In the genomic region with DNA sequence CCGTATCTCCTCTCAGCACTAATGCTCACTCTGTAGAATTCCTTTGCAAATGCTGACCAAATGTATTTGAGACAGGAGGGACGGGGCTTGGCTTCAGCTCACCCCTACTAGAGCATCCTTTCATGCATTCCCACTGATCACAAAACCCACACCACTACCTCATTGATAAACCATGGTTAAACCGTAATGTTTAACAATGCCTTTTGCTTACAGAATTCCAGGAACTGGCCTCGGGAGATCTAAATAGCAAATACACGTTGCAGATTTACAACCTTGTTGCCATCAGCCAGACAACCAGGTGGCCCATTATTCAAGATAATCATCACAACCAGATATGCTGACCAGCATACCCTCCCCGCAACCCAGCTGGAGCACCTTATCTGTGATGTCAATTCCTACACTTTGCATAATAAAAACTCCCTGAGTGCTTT, we compare ENCODE assay signal across 25 cellular contexts.
DNase-seq lines count a peak whose midpoint lies in the region; ATAC-seq and TF ChIP-seq lines count a peak whose summit lies in the region.
"Had no signal": no experiment of that assay in that cellular context is flagged by ENCODE, and none has a peak within 500 bp of the region (broad histone marks: within the 10 kb centered on the region; RNA-seq: fewer than 3 reads in every experiment).

No MANE protein-coding gene starts in this region.

- H3K9me3 ChIP-seq in HUES48 (ENCODE audit: control insufficient read depth, insufficient read depth, low read length) (peaks cover 3% of the 10 kb centered on the region), uterus (no peaks in the 10 kb centered on the region)
- H3K9me3 ChIP-seq: adrenal gland, upper lobe of right lung had no signal

- no peaks in the 10 kb centered on the region for H3K27me3 ChIP-seq in HUES48 (ENCODE audit: control insufficient read depth, insufficient read depth, low read length)
- H3K27me3 ChIP-seq in uterus: no peaks in the 10 kb centered on the region
- H3K27me3 ChIP-seq: adrenal gland, upper lobe of right lung had no signal

- H3K27ac ChIP-seq in HUES48 (ENCODE audit: low read depth, low read length) (peak overlapping the region; percentile 98), uterus (no peak overlapping the region)
- H3K27ac ChIP-seq: adrenal gland, PC-9, upper lobe of right lung had no signal

- H3K9ac ChIP-seq in HUES48 (ENCODE audit: low read depth, low read length): no peak overlapping the region; the same call in 1 of the 2 replicates

- no peak overlapping the region for H3K4me3 ChIP-seq in HUES48 (ENCODE audit: low read depth, low read length)
- no peak overlapping the region for H3K4me3 ChIP-seq in uterus
- H3K4me3 ChIP-seq: adrenal gland, GM12878, PC-9, upper lobe of right lung had no signal

- CTCF ChIA-PET in GM10248 (lab: Yijun Ruan, JAX) (interaction anchor here (0.8 to 1.4 kb wide), 3 partner anchors 9 to 120 kb away, joined by 3 to 4 read pairs (median 3); no protein-coding TSS in a partner anchor), Calu3 (lab: Charles Lee) (no interaction called here)

- H3K4me3 Mint-ChIP-seq in Calu3 (ENCODE audit: low read depth, unreplicated experiment): no peak overlapping the region
- H3K4me3 Mint-ChIP-seq: B cell had no signal

- no peaks in the 10 kb centered on the region for H3K36me3 ChIP-seq in HUES48 (ENCODE audit: control insufficient read depth, insufficient read depth, low read length)
- no peaks in the 10 kb centered on the region for H3K36me3 ChIP-seq in uterus
- H3K36me3 ChIP-seq: adrenal gland, upper lobe of right lung had no signal

- TF ChIP-seq CTCF in GM10248 (IDR thresholded peaks at IDR 0.05; ENCODE audit: control extremely low read depth, extremely low read depth, low read depth, missing control alignments): no peak
- TF ChIP-seq CTCF in Calu3 (IDR thresholded peaks at IDR 0.05; ENCODE audit: unreplicated experiment): no peak
- TF ChIP-seq CTCF in uterus (IDR thresholded peaks at IDR 0.05): no peak

- no peaks in the 10 kb centered on the region for H3K9me3 Mint-ChIP-seq in Calu3 (ENCODE audit: low read depth, unreplicated experiment)

- H3K27ac Mint-ChIP-seq in Calu3 (ENCODE audit: unreplicated experiment): no peak overlapping the region
- H3K27ac Mint-ChIP-seq: B cell had no signal

- POLR2A ChIA-PET in GM10248 (lab: Yijun Ruan, JAX): no interaction called here

- no peak for ATAC-seq in SK-N-SH treated with all-trans-retinoic acid at 6 μM for 48 hours
- ATAC-seq: GM12878, upper lobe of right lung had no signal

- peak; percentile 7 for DNase-seq in A172 (ENCODE audit: low spot score)
- DNase-seq in iPS-NIHi7 (ENCODE audit: extremely low spot score): peak; percentile 60
- no peak for DNase-seq in GM10248 (ENCODE audit: extremely low spot score)
- no peak for DNase-seq in Calu3
- no peak for DNase-seq in uterus
- DNase-seq in anterior cingulate cortex (lab: John Stamatoyannopoulos, UW): no peak
- DNase-seq: activated CD4-positive, alpha-beta T cell treated with anti-CD3 and anti-CD28 coated beads for 48 hours; activated naive CD4-positive, alpha-beta T cell; activated T-cell treated with anti-CD3 and anti-CD28 coated beads, Interleukin-2, amount 50 U/mL, for 48 hours; adrenal gland; DMS79 treated with DMSO at 0.1 percent for 48 hours; effector CD8-positive, alpha-beta T cell; erythroblast; GOT3; hippocampal formation; Karpas-422; NCI-H345; nucleus accumbens; PC-9; Right ventricle myocardium superior; upper lobe of right lung had no signal

- H3K27me3 Mint-ChIP-seq in Calu3 (ENCODE audit: unreplicated experiment): no peaks in the 10 kb centered on the region
- H3K27me3 Mint-ChIP-seq: B cell had no signal

- H3K4me1 ChIP-seq in HUES48 (ENCODE audit: control insufficient read depth, insufficient read depth, low read length): peaks cover 40% of the 10 kb centered on the region
- H3K4me1 ChIP-seq in uterus: no peaks in the 10 kb centered on the region
- H3K4me1 ChIP-seq: adrenal gland, upper lobe of right lung had no signal

- H3K36me3 Mint-ChIP-seq in Calu3 (ENCODE audit: insufficient read depth, unreplicated experiment): no peaks in the 10 kb centered on the region

- no peak for TF ChIP-seq POLR2A in uterus (IDR thresholded peaks at IDR 0.05)

- no TSS peak for BruUV-seq in Calu3 (replicated peaks; lab: Mats Ljungman, UMichigan)

- no peaks in the 10 kb centered on the region for H3K4me1 Mint-ChIP-seq in Calu3 (ENCODE audit: low read depth, unreplicated experiment)
- H3K4me1 Mint-ChIP-seq: B cell had no signal

- intact Hi-C loops in Calu3 (cut with micrococcal nuclease; ENCODE audit: unreplicated experiment) (no loop called here), uterus (cut with DNase I; ENCODE audit: low total_unique reads) (no loop called here)

TF ChIP-seq in SK-N-SH treated with all-trans-retinoic acid at 6 μM for 48 hours, 23 proteins besides CTCF, POLR2A, EP300 and RAD21:
- TF ChIP-seq RARB (CRISPR knock-in tag; IDR thresholded peaks at IDR 0.05) (no peak), ZNF565 (CRISPR knock-in tag; conservative IDR thresholded peaks at IDR 0.05; ENCODE audit: low read depth) (no peak), OSR1 (CRISPR knock-in tag; IDR thresholded peaks at IDR 0.05) (no peak), TCF4 (CRISPR knock-in tag; IDR thresholded peaks at IDR 0.05; ENCODE audit: borderline replicate concordance) (peak; percentile 97), SNAI2 (CRISPR knock-in tag; IDR thresholded peaks at IDR 0.05) (no peak), BACH2 (CRISPR knock-in tag; IDR thresholded peaks at IDR 0.05; ENCODE audit: borderline replicate concordance) (no peak), ZC3H10 (CRISPR knock-in tag; IDR thresholded peaks at IDR 0.05) (no peak), ZFP30 (CRISPR knock-in tag; IDR thresholded peaks at IDR 0.05) (no peak), CSDC2 (CRISPR knock-in tag; IDR thresholded peaks at IDR 0.05) (no peak)
- TF ChIP-seq, protein P1, sequence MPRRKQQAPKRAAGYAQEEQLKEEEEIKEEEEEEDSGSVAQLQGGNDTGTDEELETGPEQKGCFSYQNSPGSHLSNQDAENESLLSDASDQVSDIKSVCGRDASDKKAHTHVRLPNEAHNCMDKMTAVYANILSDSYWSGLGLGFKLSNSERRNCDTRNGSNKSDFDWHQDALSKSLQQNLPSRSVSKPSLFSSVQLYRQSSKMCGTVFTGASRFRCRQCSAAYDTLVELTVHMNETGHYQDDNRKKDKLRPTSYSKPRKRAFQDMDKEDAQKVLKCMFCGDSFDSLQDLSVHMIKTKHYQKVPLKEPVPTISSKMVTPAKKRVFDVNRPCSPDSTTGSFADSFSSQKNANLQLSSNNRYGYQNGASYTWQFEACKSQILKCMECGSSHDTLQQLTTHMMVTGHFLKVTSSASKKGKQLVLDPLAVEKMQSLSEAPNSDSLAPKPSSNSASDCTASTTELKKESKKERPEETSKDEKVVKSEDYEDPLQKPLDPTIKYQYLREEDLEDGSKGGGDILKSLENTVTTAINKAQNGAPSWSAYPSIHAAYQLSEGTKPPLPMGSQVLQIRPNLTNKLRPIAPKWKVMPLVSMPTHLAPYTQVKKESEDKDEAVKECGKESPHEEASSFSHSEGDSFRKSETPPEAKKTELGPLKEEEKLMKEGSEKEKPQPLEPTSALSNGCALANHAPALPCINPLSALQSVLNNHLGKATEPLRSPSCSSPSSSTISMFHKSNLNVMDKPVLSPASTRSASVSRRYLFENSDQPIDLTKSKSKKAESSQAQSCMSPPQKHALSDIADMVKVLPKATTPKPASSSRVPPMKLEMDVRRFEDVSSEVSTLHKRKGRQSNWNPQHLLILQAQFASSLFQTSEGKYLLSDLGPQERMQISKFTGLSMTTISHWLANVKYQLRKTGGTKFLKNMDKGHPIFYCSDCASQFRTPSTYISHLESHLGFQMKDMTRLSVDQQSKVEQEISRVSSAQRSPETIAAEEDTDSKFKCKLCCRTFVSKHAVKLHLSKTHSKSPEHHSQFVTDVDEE (CRISPR knock-in tag; IDR thresholded peaks at IDR 0.05): peak; percentile 88; the same call in 1 of the 2 replicates
- TF ChIP-seq, protein P2, sequence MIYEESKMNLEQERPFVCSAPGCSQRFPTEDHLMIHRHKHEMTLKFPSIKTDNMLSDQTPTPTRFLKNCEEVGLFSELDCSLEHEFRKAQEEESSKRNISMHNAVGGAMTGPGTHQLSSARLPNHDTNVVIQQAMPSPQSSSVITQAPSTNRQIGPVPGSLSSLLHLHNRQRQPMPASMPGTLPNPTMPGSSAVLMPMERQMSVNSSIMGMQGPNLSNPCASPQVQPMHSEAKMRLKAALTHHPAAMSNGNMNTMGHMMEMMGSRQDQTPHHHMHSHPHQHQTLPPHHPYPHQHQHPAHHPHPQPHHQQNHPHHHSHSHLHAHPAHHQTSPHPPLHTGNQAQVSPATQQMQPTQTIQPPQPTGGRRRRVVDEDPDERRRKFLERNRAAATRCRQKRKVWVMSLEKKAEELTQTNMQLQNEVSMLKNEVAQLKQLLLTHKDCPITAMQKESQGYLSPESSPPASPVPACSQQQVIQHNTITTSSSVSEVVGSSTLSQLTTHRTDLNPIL (CRISPR knock-in tag; IDR thresholded peaks at IDR 0.05; ENCODE audit: low read depth): no peak
- TF ChIP-seq, protein P3, sequence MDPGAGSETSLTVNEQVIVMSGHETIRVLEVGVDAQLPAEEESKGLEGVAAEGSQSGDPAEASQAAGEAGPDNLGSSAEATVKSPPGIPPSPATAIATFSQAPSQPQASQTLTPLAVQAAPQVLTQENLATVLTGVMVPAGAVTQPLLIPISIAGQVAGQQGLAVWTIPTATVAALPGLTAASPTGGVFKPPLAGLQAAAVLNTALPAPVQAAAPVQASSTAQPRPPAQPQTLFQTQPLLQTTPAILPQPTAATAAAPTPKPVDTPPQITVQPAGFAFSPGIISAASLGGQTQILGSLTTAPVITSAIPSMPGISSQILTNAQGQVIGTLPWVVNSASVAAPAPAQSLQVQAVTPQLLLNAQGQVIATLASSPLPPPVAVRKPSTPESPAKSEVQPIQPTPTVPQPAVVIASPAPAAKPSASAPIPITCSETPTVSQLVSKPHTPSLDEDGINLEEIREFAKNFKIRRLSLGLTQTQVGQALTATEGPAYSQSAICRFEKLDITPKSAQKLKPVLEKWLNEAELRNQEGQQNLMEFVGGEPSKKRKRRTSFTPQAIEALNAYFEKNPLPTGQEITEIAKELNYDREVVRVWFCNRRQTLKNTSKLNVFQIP (CRISPR knock-in tag; IDR thresholded peaks at IDR 0.05; ENCODE audit: borderline replicate concordance, low read depth): no peak
TF ChIP-seq in SK-N-SH treated with all-trans-retinoic acid at 6 μM for 48 hours: peak in this region for 2.

Comparison
In these comparisons a context has a peak if more than half of its experiments do, and no peak if none do; other contexts are left out.
1. DNase-seq: peak in A172 (single experiment) and iPS-NIHi7 (single experiment); none in GM10248 (single experiment), Calu3 (single experiment), uterus (0 of 2) and anterior cingulate cortex (0 of 58).